Comparison of ENCODE assay signal across 8 cellular contexts in genomic region chr1:110780600-110781484, GRCh38.
DNase-seq lines count a peak whose midpoint lies in the region; ATAC-seq and TF ChIP-seq lines count a peak whose summit lies in the region.

No MANE protein-coding gene starts in this region.

- peaks cover 0 to 5% (median 1%) of the 10 kb centered on the region in 4 donors for H3K27me3 ChIP-seq in liver (ENCODE audit: control insufficient read depth in 4 of 4, insufficient read depth in 4 of 4, low read length in 3 of 4)

- no peak overlapping the region for H3K27ac ChIP-seq in liver (ENCODE audit: low read depth in 1 of 2, low read length in 2 of 2)

- H3K9ac ChIP-seq in liver (ENCODE audit: low read depth in 1 of 2, low read length in 2 of 2): no peak overlapping the region

- TF ChIP-seq CTCF in AG09309 (IDR thresholded peaks at IDR 0.05; ENCODE audit: control insufficient read depth, insufficient read depth, low read depth, low read length, missing control alignments) (peak; percentile 79), liver (IDR thresholded peaks at IDR 0.05; ENCODE audit: low read depth, low read length, missing input control) (peak; percentile 70)

- H3K4me3 ChIP-seq in AG09309 (ENCODE audit: control insufficient read depth, low read depth, low read length) (no peak overlapping the region), liver (ENCODE audit: low read depth in 1 of 3, low read length in 3 of 3) (no peak overlapping the region)

- ATAC-seq in GM21529 (IDR thresholded peaks at IDR 0.05; ENCODE audit: unreplicated experiment) (peak; percentile 43), GM19455 (IDR thresholded peaks at IDR 0.05; ENCODE audit: unreplicated experiment) (no peak)

- H3K36me3 ChIP-seq in liver (ENCODE audit: control insufficient read depth in 4 of 4, insufficient read depth in 3 of 4, low read depth in 1 of 4, low read length in 3 of 4): no peaks in the 10 kb centered on the region

- H3K4me1 ChIP-seq in liver (ENCODE audit: control insufficient read depth in 4 of 4, insufficient read depth in 4 of 4, low read length in 3 of 4): no peaks in the 10 kb centered on the region

- 24% methylated on average over 31 of the region's 31 CpGs for WGBS in liver

- peak; percentile 73 to 81 for TF ChIP-seq RAD21 in liver (IDR thresholded peaks at IDR 0.05)

- peak; percentile 21 for DNase-seq in AG09309 (ENCODE audit: low read depth)
- peak; percentile 20 for DNase-seq in NCI-H446 treated with DMSO at 0.1 percent for 48 hours (lab: John Stamatoyannopoulos, UW)
- DNase-seq in activated CD4-positive, alpha-beta T cell treated with anti-CD3 and anti-CD28 coated beads for 48 hours: peak; percentile 83
- peak; percentile 23 for DNase-seq in dedifferentiated amniotic fluid mesenchymal stem cell (ENCODE audit: extremely low spot score)
- DNase-seq in stimulated activated CD4-positive, alpha-beta T cell treated with anti-CD3 and anti-CD28 coated beads, TNF-alpha, amount 100 ng/mL, for 4 hours (ENCODE audit: low read depth in 3 of 3): peak; percentile 36 to 58 (median 46)

- H3K9me3 ChIP-seq in liver (ENCODE audit: control insufficient read depth in 4 of 4, low read length in 3 of 4): no peaks in the 10 kb centered on the region

TF ChIP-seq in liver, 16 proteins besides CTCF, POLR2A, EP300 and RAD21:
- no peak for TF ChIP-seq NR2F2 (IDR thresholded peaks at IDR 0.05)
- no peak for TF ChIP-seq SP1 (IDR thresholded peaks at IDR 0.05)
- no peak for TF ChIP-seq ATF3 (IDR thresholded peaks at IDR 0.05)
- no peak for TF ChIP-seq MAX (IDR thresholded peaks at IDR 0.05)

Comparison
In these comparisons a context has a peak if more than half of its experiments do, and no peak if none do; other contexts are left out.
1. DNase-seq: peak in every context shown above with its lines; median percentile 83 in activated CD4-positive, alpha-beta T cell treated with anti-CD3 and anti-CD28 coated beads for 48 hours; 46 in stimulated activated CD4-positive, alpha-beta T cell treated with anti-CD3 and anti-CD28 coated beads, TNF-alpha, amount 100 ng/mL, for 4 hours; 23 in dedifferentiated amniotic fluid mesenchymal stem cell; 21 in AG09309; 20 in NCI-H446 treated with DMSO at 0.1 percent for 48 hours.